1 cellular context compared by ENCODE assay signal in genomic region chr1:65339866-65340483, GRCh38.
A peak's percentile ranks its signal among the peaks of the same experiment; 100 is the strongest.
TF ChIP-seq lines count a peak whose summit lies in the region.

No MANE protein-coding gene starts in this region.

TF ChIP-seq in K562, 482 proteins besides CTCF, POLR2A, EP300 and RAD21 (continued from another document):
- TF ChIP-seq ZNF740 (CRISPR knock-in tag; IDR thresholded peaks at IDR 0.05) (no peak), ZNF740 (tag; IDR thresholded peaks at IDR 0.05) (no peak), AFF1 (IDR thresholded peaks at IDR 0.05; ENCODE audit: low read depth in 1 of 2, partially characterized antibody in 2 of 2) (peak in 1 of 2 experiments; percentile 37), HDAC1 (IDR thresholded peaks at IDR 0.05) (0 out of 4 replicates have a peak, but pooled peaks of 1 of the 2 experiments have one; percentile 10), ZNF512 (tag; IDR thresholded peaks at IDR 0.05) (no peak), NR2C1 (IDR thresholded peaks at IDR 0.05) (peak; percentile 72), NR2C1 (tag; IDR thresholded peaks at IDR 0.05) (peak; percentile 73; the same call in 1 of the 2 replicates), EGR1 (conservative IDR thresholded peaks at IDR 0.05) (peak; percentile 35; the same call in 1 of the 2 replicates), EHMT2 (IDR thresholded peaks at IDR 0.05) (peak; percentile 85), TEAD4 (IDR thresholded peaks at IDR 0.05; ENCODE audit: low read length) (0 out of 2 replicates have a peak, but pooled peaks have one; percentile 31), TEAD4 (CRISPR knock-in tag; IDR thresholded peaks at IDR 0.05; ENCODE audit: borderline replicate concordance) (no peak), ARID3A (IDR thresholded peaks at IDR 0.05; ENCODE audit: borderline replicate concordance, low read depth, low read length) (0 out of 2 replicates have a peak, but pooled peaks have one; percentile 53), ZNF445 (CRISPR knock-in tag; IDR thresholded peaks at IDR 0.05; ENCODE audit: low read depth) (no peak), SIN3A (IDR thresholded peaks at IDR 0.05; ENCODE audit: borderline replicate concordance in 2 of 2, control insufficient read depth in 1 of 2, low read depth in 2 of 2, low read length in 2 of 2) (peak in 1 of 2 experiments; percentile 62; a peak in 1 of 4 replicates), FOSL1 (tag; conservative IDR thresholded peaks at IDR 0.05) (peak; percentile 68), ATF3 (IDR thresholded peaks at IDR 0.05) (peak; percentile 73), ATF3 (CRISPR knock-in tag; conservative IDR thresholded peaks at IDR 0.05) (no peak), DPF2 (IDR thresholded peaks at IDR 0.05) (0 out of 2 replicates have a peak, but pooled peaks have one; percentile 14)
